8 cellular contexts compared by ENCODE assay signal in the genomic region with DNA sequence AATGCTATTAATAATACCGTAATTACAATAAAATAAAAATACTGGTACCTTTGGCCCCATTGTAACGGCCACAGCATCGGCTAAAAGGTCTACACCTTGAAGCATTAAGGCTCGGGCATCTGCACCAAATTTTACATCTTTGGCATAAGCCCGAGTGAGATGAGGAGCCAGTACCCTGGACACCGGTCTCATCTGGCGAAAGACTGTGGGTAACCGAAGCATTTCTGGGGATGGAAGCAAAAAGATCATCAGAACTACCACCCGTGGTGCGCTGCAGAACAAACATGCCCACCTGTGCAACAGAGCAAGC. TPM values are rescaled to one million over a fixed set of nuclear protein-coding genes. Genes with fewer than 3 reads are reported as not detected.
DNase-seq lines count a peak whose midpoint lies in the region; ATAC-seq and TF ChIP-seq lines count a peak whose summit lies in the region.

No MANE protein-coding gene starts in this region.

- H3K9me3 ChIP-seq in SK-N-MC (ENCODE audit: low read depth, low read length) (no peaks in the 10 kb centered on the region), fibroblast of lung (ENCODE audit: control insufficient read depth, insufficient read depth, low read depth, low read length) (no peaks in the 10 kb centered on the region), psoas muscle (no peaks in the 10 kb centered on the region)

- DNase-seq in GM06990 (ENCODE audit: extremely low read depth, insufficient read length) (no peak), SK-N-MC (ENCODE audit: low read depth, low spot score) (no peak), fibroblast of lung (ENCODE audit: low read depth in 2 of 2) (no peak), psoas muscle (no peak), SIG-M5 (lab: John Stamatoyannopoulos, UW) (no peak), SW480 (ENCODE audit: low spot score) (no peak)

- H3K9ac ChIP-seq in SK-N-MC (ENCODE audit: insufficient read length) (peak overlapping the region; percentile 91), fibroblast of lung (ENCODE audit: insufficient read depth, low read length) (peak overlapping the region; percentile 89)

- H3K36me3 ChIP-seq in GM06990 (ENCODE audit: control insufficient read depth, insufficient read depth, low read length) (peaks cover 11% of the 10 kb centered on the region), SK-N-MC (ENCODE audit: insufficient read depth, low read length) (peaks cover 79% of the 10 kb centered on the region), fibroblast of lung (ENCODE audit: control insufficient read depth, insufficient read depth, low read length) (peaks cover 8% of the 10 kb centered on the region), psoas muscle (ENCODE audit: insufficient read depth in 1 of 2, low read depth in 1 of 2) (peaks cover 6 to 74% of the 10 kb centered on the region in 2 donors)

- H3K27ac ChIP-seq in SK-N-MC (peak overlapping the region; percentile 60), fibroblast of lung (ENCODE audit: insufficient read depth, low read length) (peak overlapping the region; percentile 96), psoas muscle (peak overlapping the region; percentile 97)

- no peaks in the 10 kb centered on the region for H3K27me3 ChIP-seq in GM06990 (replicated peaks; ENCODE audit: control insufficient read depth, insufficient read depth, low read length)
- H3K27me3 ChIP-seq in fibroblast of lung (ENCODE audit: control insufficient read depth, insufficient read depth, low read length) = no peaks in the 10 kb centered on the region
- no peaks in the 10 kb centered on the region for H3K27me3 ChIP-seq in psoas muscle (ENCODE audit: insufficient read depth in 3 of 3, low read length in 2 of 3)

- peak overlapping the region; percentile 97 for H3K4me3 ChIP-seq in GM06990 (replicated peaks; ENCODE audit: low read depth, low read length)
- H3K4me3 ChIP-seq in SK-N-MC = peak overlapping the region; percentile 93
- H3K4me3 ChIP-seq in fibroblast of lung (replicated peaks in 1 of 4; ENCODE audit: control extremely low read depth in 1 of 4, insufficient read depth in 1 of 4, low read depth in 3 of 4, low read length in 4 of 4) = peak overlapping the region; percentile 89 to 96 (median 92)
- H3K4me3 ChIP-seq in psoas muscle = peak overlapping the region; percentile 89

- no peaks in the 10 kb centered on the region for H4K20me1 ChIP-seq in fibroblast of lung (ENCODE audit: control insufficient read depth, extremely low read depth, insufficient read depth, low read length)

- peak overlapping the region; percentile 93 for H3K4me2 ChIP-seq in fibroblast of lung (ENCODE audit: extremely low read depth, insufficient read depth, low read length)

- H3K4me1 ChIP-seq in fibroblast of lung (ENCODE audit: control insufficient read depth, extremely low read depth, insufficient read depth, low read length) (peaks cover 4% of the 10 kb centered on the region), psoas muscle (peaks cover 54% of the 10 kb centered on the region)

- WGBS in psoas muscle, 3 donors = 6 to 10% (median 7%) methylated on average over 10 of the region's 10 CpGs

- ATAC-seq in psoas muscle (no peak), GM18498 (IDR thresholded peaks at IDR 0.05; ENCODE audit: unreplicated experiment) (no peak), HG03196 (IDR thresholded peaks at IDR 0.05; ENCODE audit: unreplicated experiment) (no peak)

- TF ChIP-seq CTCF in GM06990 (IDR thresholded peaks at IDR 0.05; ENCODE audit: insufficient read depth, low read length, poor library complexity, severe bottlenecking) = no peak
- TF ChIP-seq CTCF in fibroblast of lung (conservative IDR thresholded peaks at IDR 0.05 in 1 of 2, IDR thresholded peaks at IDR 0.05 in 1 of 2; ENCODE audit: low read depth in 1 of 2, low read length in 2 of 2) = no peak
- TF ChIP-seq CTCF in psoas muscle (IDR thresholded peaks at IDR 0.05) = no peak

- no peak overlapping the region for H2AFZ ChIP-seq in fibroblast of lung (ENCODE audit: low read length)

- intact Hi-C loops in psoas muscle (cut with DNase I) = loop anchor here in 1 of 2 donors (2.0 to 10.0 kb wide), 2 partner anchors 44 to 276 kb away; no protein-coding TSS in a partner anchor

- peaks cover 76% of the 10 kb centered on the region for H3K79me2 ChIP-seq in fibroblast of lung (ENCODE audit: control insufficient read depth, insufficient read depth, low read length)

RNA-seq across cellular contexts. Expression of a gene that starts 1.1 kb away (rescaled TPM):
- 198 and 214 TPM in 2 replicates for total RNA-seq in fibroblast of lung
- polyA plus RNA-seq in fibroblast of lung = 175 and 258 TPM in 2 replicates
- polyA plus RNA-seq in fibroblast of lung (2012) = 159 and 258 TPM in 2 replicates
- polyA minus RNA-seq in fibroblast of lung (ENCODE audit: low replicate concordance) = 74.5 and 119 TPM in 2 replicates
- total RNA-seq in psoas muscle = 100 to 1,000 TPM; 167 to 252 (median 192) TPM
- polyA plus RNA-seq in psoas muscle = 100 to 1,000 TPM; 188 to 468 (median 240) TPM

RNA-seq across cellular contexts. Expression of a gene that starts 1.6 kb away (rescaled TPM):
- total RNA-seq in fibroblast of lung (87.0 and 92.2 TPM in 2 replicates), psoas muscle (100 to 1,000 TPM in 3 of 4 donors, 10 to 100 TPM in 1; 87.4 to 120 (median 112) TPM)
- polyA plus RNA-seq in fibroblast of lung (147 and 240 TPM in 2 replicates), psoas muscle (100 to 1,000 TPM; 155 to 304 (median 197) TPM)
- polyA plus RNA-seq in fibroblast of lung (2012) = 176 and 219 TPM in 2 replicates
- polyA minus RNA-seq in fibroblast of lung (ENCODE audit: low replicate concordance) = 0.82 TPM in 1 of 2 replicates, not detected in the other

RNA-seq across cellular contexts. Expression of a gene that starts 17.3 kb away (rescaled TPM):
- total RNA-seq in fibroblast of lung (25.9 and 26.6 TPM in 2 replicates), psoas muscle (10 to 100 TPM; 22.7 to 30.0 (median 29.0) TPM)
- polyA plus RNA-seq in fibroblast of lung (61.9 and 70.5 TPM in 2 replicates), psoas muscle (10 to 100 TPM; 27.5 to 57.6 (median 31.4) TPM)
- polyA plus RNA-seq in fibroblast of lung (2012) = 37.8 and 43.7 TPM in 2 replicates
- polyA minus RNA-seq in fibroblast of lung (ENCODE audit: low replicate concordance) = 0.63 and 6.2 TPM in 2 replicates

RNA-seq across cellular contexts. Expression of a gene that starts 45.2 kb away (rescaled TPM):
- total RNA-seq in fibroblast of lung (38.8 and 41.9 TPM in 2 replicates), psoas muscle (10 to 100 TPM in 3 of 4 donors, 1 to 10 TPM in 1; 9.9 to 20.2 (median 18.5) TPM)
- polyA plus RNA-seq in fibroblast of lung (9.8 and 11.6 TPM in 2 replicates), psoas muscle (10 to 100 TPM; 11.9 to 16.4 (median 14.5) TPM)
- polyA plus RNA-seq in fibroblast of lung (2012) = 23.9 and 28.0 TPM in 2 replicates
- polyA minus RNA-seq in fibroblast of lung (ENCODE audit: low replicate concordance) = 2.2 and 7.8 TPM in 2 replicates
